Comparison of ENCODE assay signal across 13 cellular contexts in the genomic region with DNA sequence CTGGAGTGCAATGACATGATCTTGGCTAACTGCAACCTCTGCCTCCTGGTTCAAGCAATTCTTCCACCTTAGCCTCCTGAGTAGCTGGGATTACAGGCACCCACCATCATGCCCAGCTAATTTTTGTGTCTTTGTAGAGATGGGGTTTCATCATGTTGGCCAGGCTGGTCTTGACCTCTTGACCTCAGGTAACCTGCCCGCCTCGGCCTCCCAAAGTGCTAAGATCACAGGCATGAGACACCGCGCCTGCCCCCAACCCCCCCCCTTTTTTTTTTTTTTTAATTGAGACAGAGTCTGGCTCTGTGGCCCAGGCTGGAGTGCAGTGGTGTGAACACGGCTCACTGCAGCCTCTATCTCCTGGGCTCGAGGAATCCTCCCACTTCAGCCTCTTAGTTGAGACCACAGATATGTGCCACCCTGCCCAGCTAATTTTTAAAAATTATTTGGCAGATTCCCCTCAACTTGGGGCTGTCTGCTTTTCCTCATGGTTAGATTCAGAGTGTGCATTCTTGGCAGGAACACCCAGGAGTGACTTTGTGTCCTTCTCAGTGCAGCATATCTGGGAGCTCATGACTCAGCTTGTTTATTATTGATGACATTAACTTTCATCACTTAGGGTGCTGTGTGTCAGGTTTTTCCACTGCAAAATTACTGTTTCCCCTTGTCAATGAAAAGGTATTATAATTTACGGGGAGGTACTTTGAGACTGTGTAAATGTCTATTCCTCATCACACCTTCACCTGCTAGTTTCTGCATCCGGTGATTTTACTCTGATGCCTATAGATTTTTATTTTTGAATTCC.
"Had no signal": no experiment of that assay in that cellular context is flagged by ENCODE, and none has a peak within 500 bp of the region (broad histone marks: within the 10 kb centered on the region; RNA-seq: fewer than 3 reads in every experiment).

No MANE protein-coding gene starts in this region.

- H3K4me3 ChIP-seq: cardiac muscle cell, colonic mucosa, sigmoid colon had no signal

- H3K27me3 Mint-ChIP-seq: activated CD4-positive, alpha-beta T cell treated with anti-CD3 and anti-CD28 coated beads for 36 hours had no signal

- H3K36me3 ChIP-seq: cardiac muscle cell, colonic mucosa, sigmoid colon had no signal

- ATAC-seq: activated CD4-positive, alpha-beta T cell treated with anti-CD3 and anti-CD28 coated beads for 36 hours; activated CD8-positive, alpha-beta T cell treated with anti-CD3 and anti-CD28 coated beads, Interleukin-2, amount 10 ng/mL, durations not matched to agents 7 days and 5 days; stimulated activated naive CD8-positive, alpha-beta T cell treated with anti-CD3 and anti-CD28 coated beads, Interleukin-15, Interleukin-2, amounts not matched to agents 100 U/mL and 50 U/mL, for 24 hours had no signal

- H3K27ac Mint-ChIP-seq: activated CD4-positive, alpha-beta T cell treated with anti-CD3 and anti-CD28 coated beads for 36 hours; activated CD8-positive, alpha-beta T cell treated with anti-CD3 and anti-CD28 coated beads, Interleukin-2, amount 10 ng/mL, durations not matched to agents 7 days and 5 days; nephron progenitor cell had no signal

- DNase-seq: activated CD4-positive, alpha-beta T cell treated with anti-CD3 and anti-CD28 coated beads for 36 hours; activated CD8-positive, alpha-beta memory T cell treated with anti-CD3 and anti-CD28 coated beads, Interleukin-2, amount 50 U/mL, for 48 hours; activated CD8-positive, alpha-beta T cell treated with anti-CD3 and anti-CD28 coated beads, Interleukin-2, amount 10 ng/mL, durations not matched to agents 7 days and 5 days; activated naive CD4-positive, alpha-beta T cell; colonic mucosa; hippocampal formation; mesendoderm; nephron progenitor cell; sigmoid colon; stimulated activated naive CD8-positive, alpha-beta T cell treated with anti-CD3 and anti-CD28 coated beads, Interleukin-15, Interleukin-2, amounts not matched to agents 100 U/mL and 50 U/mL, for 24 hours; T-helper 9 cell had no signal

- H3K27ac ChIP-seq: cardiac muscle cell, colonic mucosa, sigmoid colon, VCaP had no signal

- H3K9me3 Mint-ChIP-seq: nephron progenitor cell had no signal

- H3K9me3 ChIP-seq: colonic mucosa, sigmoid colon had no signal

- H3K27me3 ChIP-seq: cardiac muscle cell, colonic mucosa, sigmoid colon had no signal

- H3K4me3 Mint-ChIP-seq: activated CD4-positive, alpha-beta T cell treated with anti-CD3 and anti-CD28 coated beads for 36 hours; activated CD8-positive, alpha-beta T cell treated with anti-CD3 and anti-CD28 coated beads, Interleukin-2, amount 10 ng/mL, durations not matched to agents 7 days and 5 days; nephron progenitor cell had no signal

- H3K4me1 Mint-ChIP-seq: activated CD4-positive, alpha-beta T cell treated with anti-CD3 and anti-CD28 coated beads for 36 hours had no signal

- H3K4me1 ChIP-seq: colonic mucosa, sigmoid colon had no signal
